In the genomic region with DNA sequence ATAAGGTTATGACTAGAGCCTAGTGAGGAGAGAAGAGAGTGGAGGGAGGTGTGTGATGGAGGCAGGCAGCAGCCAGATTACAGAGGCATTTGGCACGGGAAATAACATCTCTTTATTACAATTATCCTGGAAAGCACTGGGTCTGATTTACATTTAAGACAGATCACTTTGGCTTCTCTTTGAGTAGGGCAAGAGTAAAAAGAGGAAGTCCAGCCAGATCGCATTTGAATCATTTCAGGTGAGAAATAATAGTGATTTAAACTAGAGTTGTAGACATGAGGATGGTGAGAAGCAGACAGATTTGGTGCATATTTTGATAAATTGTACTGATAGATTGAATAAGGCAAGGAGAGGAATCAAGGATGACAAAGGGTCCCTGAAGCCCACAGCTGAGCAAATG, we compare ENCODE assay signal across 2 cellular contexts.
A peak's percentile ranks its signal among the peaks of the same experiment; 100 is the strongest.
TF ChIP-seq lines count a peak whose summit lies in the region.

No MANE protein-coding gene starts in this region.

TF ChIP-seq in GM23338, 12 proteins besides CTCF, POLR2A, EP300 and RAD21 (continues in another document):
- TF ChIP-seq NANOG (IDR thresholded peaks at IDR 0.05; ENCODE audit: borderline replicate concordance) (no peak), STAT1 (IDR thresholded peaks at IDR 0.05; ENCODE audit: unreplicated experiment) (no peak), CREB1 (CRISPR knock-in tag; IDR thresholded peaks at IDR 0.05; ENCODE audit: low read depth) (no peak), ZNF331 (CRISPR knock-in tag; IDR thresholded peaks at IDR 0.05; ENCODE audit: low read depth) (no peak), ZNF114 (CRISPR knock-in tag; IDR thresholded peaks at IDR 0.05) (no peak), EZH2phosphoT487 (IDR thresholded peaks at IDR 0.05; ENCODE audit: unreplicated experiment) (no peak), EZH2 (IDR thresholded peaks at IDR 0.05; ENCODE audit: low read depth, unreplicated experiment) (no peak), POLR2AphosphoS5 (IDR thresholded peaks at IDR 0.05; ENCODE audit: low read depth) (no peak), JUNB (IDR thresholded peaks at IDR 0.05; ENCODE audit: unreplicated experiment) (no peak)
- TF ChIP-seq, protein P1, sequence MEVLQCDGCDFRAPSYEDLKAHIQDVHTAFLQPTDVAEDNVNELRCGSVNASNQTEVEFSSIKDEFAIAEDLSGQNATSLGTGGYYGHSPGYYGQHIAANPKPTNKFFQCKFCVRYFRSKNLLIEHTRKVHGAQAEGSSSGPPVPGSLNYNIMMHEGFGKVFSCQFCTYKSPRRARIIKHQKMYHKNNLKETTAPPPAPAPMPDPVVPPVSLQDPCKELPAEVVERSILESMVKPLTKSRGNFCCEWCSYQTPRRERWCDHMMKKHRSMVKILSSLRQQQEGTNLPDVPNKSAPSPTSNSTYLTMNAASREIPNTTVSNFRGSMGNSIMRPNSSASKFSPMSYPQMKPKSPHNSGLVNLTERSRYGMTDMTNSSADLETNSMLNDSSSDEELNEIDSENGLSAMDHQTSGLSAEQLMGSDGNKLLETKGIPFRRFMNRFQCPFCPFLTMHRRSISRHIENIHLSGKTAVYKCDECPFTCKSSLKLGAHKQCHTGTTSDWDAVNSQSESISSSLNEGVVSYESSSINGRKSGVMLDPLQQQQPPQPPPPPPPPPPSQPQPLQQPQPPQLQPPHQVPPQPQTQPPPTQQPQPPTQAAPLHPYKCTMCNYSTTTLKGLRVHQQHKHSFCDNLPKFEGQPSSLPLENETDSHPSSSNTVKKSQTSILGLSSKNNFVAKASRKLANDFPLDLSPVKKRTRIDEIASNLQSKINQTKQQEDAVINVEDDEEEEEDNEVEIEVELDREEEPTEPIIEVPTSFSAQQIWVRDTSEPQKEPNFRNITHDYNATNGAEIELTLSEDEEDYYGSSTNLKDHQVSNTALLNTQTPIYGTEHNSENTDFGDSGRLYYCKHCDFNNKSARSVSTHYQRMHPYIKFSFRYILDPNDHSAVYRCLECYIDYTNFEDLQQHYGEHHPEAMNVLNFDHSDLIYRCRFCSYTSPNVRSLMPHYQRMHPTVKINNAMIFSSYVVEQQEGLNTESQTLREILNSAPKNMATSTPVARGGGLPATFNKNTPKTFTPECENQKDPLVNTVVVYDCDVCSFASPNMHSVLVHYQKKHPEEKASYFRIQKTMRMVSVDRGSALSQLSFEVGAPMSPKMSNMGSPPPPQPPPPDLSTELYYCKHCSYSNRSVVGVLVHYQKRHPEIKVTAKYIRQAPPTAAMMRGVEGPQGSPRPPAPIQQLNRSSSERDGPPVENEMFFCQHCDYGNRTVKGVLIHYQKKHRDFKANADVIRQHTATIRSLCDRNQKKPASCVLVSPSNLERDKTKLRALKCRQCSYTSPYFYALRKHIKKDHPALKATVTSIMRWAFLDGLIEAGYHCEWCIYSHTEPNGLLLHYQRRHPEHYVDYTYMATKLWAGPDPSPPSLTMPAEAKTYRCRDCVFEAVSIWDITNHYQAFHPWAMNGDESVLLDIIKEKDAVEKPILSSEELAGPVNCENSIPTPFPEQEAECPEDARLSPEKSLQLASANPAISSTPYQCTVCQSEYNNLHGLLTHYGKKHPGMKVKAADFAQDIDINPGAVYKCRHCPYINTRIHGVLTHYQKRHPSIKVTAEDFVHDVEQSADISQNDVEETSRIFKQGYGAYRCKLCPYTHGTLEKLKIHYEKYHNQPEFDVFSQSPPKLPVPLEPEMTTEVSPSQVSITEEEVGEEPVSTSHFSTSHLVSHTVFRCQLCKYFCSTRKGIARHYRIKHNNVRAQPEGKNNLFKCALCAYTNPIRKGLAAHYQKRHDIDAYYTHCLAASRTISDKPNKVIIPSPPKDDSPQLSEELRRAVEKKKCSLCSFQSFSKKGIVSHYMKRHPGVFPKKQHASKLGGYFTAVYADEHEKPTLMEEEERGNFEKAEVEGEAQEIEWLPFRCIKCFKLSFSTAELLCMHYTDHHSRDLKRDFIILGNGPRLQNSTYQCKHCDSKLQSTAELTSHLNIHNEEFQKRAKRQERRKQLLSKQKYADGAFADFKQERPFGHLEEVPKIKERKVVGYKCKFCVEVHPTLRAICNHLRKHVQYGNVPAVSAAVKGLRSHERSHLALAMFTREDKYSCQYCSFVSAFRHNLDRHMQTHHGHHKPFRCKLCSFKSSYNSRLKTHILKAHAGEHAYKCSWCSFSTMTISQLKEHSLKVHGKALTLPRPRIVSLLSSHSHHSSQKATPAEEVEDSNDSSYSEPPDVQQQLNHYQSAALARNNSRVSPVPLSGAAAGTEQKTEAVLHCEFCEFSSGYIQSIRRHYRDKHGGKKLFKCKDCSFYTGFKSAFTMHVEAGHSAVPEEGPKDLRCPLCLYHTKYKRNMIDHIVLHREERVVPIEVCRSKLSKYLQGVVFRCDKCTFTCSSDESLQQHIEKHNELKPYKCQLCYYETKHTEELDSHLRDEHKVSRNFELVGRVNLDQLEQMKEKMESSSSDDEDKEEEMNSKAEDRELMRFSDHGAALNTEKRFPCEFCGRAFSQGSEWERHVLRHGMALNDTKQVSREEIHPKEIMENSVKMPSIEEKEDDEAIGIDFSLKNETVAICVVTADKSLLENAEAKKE (CRISPR knock-in tag; IDR thresholded peaks at IDR 0.05): no peak
- TF ChIP-seq, protein P2, sequence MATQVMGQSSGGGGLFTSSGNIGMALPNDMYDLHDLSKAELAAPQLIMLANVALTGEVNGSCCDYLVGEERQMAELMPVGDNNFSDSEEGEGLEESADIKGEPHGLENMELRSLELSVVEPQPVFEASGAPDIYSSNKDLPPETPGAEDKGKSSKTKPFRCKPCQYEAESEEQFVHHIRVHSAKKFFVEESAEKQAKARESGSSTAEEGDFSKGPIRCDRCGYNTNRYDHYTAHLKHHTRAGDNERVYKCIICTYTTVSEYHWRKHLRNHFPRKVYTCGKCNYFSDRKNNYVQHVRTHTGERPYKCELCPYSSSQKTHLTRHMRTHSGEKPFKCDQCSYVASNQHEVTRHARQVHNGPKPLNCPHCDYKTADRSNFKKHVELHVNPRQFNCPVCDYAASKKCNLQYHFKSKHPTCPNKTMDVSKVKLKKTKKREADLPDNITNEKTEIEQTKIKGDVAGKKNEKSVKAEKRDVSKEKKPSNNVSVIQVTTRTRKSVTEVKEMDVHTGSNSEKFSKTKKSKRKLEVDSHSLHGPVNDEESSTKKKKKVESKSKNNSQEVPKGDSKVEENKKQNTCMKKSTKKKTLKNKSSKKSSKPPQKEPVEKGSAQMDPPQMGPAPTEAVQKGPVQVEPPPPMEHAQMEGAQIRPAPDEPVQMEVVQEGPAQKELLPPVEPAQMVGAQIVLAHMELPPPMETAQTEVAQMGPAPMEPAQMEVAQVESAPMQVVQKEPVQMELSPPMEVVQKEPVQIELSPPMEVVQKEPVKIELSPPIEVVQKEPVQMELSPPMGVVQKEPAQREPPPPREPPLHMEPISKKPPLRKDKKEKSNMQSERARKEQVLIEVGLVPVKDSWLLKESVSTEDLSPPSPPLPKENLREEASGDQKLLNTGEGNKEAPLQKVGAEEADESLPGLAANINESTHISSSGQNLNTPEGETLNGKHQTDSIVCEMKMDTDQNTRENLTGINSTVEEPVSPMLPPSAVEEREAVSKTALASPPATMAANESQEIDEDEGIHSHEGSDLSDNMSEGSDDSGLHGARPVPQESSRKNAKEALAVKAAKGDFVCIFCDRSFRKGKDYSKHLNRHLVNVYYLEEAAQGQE (IDR thresholded peaks at IDR 0.05; ENCODE audit: unreplicated experiment): no peak

TF ChIP-seq in GM12878, 131 proteins besides CTCF, POLR2A, EP300 and RAD21:
- TF ChIP-seq SPI1 (IDR thresholded peaks at IDR 0.05; ENCODE audit: borderline replicate concordance, insufficient read depth, low read depth, low read length) (peak; percentile 88), HDAC6 (IDR thresholded peaks at IDR 0.05; ENCODE audit: unreplicated experiment) (no peak)
TF ChIP-seq in GM12878: peak in this region for 1.
